1 cellular context compared by ENCODE assay signal in the genomic region with DNA sequence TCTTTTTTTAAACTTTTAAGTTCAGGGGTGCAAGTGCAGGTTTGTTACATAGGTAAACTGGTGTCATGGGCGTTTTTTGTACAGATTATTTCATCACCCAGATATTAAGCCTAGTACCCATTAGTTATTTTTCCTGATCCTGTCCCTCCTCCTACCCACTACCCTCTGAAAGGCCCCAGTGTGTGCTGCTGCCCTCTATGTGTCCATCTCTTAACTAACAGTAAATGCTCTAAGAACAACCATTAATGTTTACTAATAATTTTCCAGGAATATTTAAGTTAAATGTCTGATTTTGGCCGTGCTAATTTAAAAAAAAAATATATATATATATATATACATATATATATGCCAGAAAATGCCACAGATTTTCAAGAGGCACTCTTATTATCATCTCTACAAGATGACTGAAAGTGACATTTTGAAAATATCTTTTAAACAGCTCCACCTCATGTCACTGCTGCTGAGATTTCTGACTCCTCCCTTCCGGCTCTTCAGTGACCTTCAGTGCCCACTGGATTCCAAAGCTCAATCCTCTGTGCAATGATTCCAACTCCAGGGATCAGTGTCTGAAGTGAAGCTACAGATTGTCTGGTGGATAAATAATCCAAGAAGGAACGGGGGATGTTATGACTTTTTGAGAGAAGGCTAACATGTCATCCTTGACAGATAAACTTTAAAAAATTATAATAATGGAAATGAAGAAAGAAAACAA.
TF ChIP-seq lines count a peak whose summit lies in the region.

No MANE protein-coding gene starts in this region.

TF ChIP-seq in HCT116, 20 proteins besides CTCF, POLR2A, EP300 and RAD21 (continued from another document):
- TF ChIP-seq, protein P1, sequence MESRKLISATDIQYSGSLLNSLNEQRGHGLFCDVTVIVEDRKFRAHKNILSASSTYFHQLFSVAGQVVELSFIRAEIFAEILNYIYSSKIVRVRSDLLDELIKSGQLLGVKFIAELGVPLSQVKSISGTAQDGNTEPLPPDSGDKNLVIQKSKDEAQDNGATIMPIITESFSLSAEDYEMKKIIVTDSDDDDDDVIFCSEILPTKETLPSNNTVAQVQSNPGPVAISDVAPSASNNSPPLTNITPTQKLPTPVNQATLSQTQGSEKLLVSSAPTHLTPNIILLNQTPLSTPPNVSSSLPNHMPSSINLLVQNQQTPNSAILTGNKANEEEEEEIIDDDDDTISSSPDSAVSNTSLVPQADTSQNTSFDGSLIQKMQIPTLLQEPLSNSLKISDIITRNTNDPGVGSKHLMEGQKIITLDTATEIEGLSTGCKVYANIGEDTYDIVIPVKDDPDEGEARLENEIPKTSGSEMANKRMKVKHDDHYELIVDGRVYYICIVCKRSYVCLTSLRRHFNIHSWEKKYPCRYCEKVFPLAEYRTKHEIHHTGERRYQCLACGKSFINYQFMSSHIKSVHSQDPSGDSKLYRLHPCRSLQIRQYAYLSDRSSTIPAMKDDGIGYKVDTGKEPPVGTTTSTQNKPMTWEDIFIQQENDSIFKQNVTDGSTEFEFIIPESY (IDR thresholded peaks at IDR 0.05; ENCODE audit: extremely low read depth, insufficient replicate concordance, low read length) = no peak
- TF ChIP-seq, protein P2, sequence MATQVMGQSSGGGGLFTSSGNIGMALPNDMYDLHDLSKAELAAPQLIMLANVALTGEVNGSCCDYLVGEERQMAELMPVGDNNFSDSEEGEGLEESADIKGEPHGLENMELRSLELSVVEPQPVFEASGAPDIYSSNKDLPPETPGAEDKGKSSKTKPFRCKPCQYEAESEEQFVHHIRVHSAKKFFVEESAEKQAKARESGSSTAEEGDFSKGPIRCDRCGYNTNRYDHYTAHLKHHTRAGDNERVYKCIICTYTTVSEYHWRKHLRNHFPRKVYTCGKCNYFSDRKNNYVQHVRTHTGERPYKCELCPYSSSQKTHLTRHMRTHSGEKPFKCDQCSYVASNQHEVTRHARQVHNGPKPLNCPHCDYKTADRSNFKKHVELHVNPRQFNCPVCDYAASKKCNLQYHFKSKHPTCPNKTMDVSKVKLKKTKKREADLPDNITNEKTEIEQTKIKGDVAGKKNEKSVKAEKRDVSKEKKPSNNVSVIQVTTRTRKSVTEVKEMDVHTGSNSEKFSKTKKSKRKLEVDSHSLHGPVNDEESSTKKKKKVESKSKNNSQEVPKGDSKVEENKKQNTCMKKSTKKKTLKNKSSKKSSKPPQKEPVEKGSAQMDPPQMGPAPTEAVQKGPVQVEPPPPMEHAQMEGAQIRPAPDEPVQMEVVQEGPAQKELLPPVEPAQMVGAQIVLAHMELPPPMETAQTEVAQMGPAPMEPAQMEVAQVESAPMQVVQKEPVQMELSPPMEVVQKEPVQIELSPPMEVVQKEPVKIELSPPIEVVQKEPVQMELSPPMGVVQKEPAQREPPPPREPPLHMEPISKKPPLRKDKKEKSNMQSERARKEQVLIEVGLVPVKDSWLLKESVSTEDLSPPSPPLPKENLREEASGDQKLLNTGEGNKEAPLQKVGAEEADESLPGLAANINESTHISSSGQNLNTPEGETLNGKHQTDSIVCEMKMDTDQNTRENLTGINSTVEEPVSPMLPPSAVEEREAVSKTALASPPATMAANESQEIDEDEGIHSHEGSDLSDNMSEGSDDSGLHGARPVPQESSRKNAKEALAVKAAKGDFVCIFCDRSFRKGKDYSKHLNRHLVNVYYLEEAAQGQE (IDR thresholded peaks at IDR 0.05; ENCODE audit: low read depth) = no peak
- TF ChIP-seq SRF (IDR thresholded peaks at IDR 0.05; ENCODE audit: low read depth) = no peak
TF ChIP-seq in HCT116: peak in this region for 0.
